Comparison of ENCODE assay signal across 8 cellular contexts in genomic region chr14:70821916-70822705, GRCh38. TPM values are rescaled to one million over a fixed set of nuclear protein-coding genes. Genes with fewer than 3 reads are reported as not detected.
DNase-seq lines count a peak whose midpoint lies in the region; ATAC-seq, FAIRE-seq and TF ChIP-seq lines count a peak whose summit lies in the region.

No MANE protein-coding gene starts in this region.

- H3K4me3 ChIP-seq in Karpas-422 (ENCODE audit: low read length) (peak overlapping the region; percentile 76), WERI-Rb-1 (ENCODE audit: low read depth, low read length) (peak overlapping the region; percentile 66), bronchial epithelial cell (ENCODE audit: low read depth, low read length) (peak overlapping the region; percentile 64), kidney epithelial cell (ENCODE audit: low read depth, low read length) (peak overlapping the region; percentile 71)

- ATAC-seq in HG02884 (IDR thresholded peaks at IDR 0.05; ENCODE audit: unreplicated experiment) = no peak
- no peak for ATAC-seq in GM21447 (IDR thresholded peaks at IDR 0.05; ENCODE audit: unreplicated experiment)

- H4K20me1 ChIP-seq in Karpas-422 (ENCODE audit: insufficient read depth, low read depth, low read length) = no peaks in the 10 kb centered on the region

- H3K79me2 ChIP-seq in Karpas-422 (ENCODE audit: low read length) = no peaks in the 10 kb centered on the region

- H2AFZ ChIP-seq in Karpas-422 (ENCODE audit: low read length) = peak overlapping the region; percentile 83

- no peak for FAIRE-seq in bronchial epithelial cell (lab: Jason Lieb, UNC)

- H3K9me2 ChIP-seq in Karpas-422 (replicated peaks; ENCODE audit: insufficient read depth, low read length) = no peaks in the 10 kb centered on the region

- no peak for TF ChIP-seq CTCF in WERI-Rb-1 (IDR thresholded peaks at IDR 0.05; ENCODE audit: low read depth, low read length)
- TF ChIP-seq CTCF in bronchial epithelial cell (IDR thresholded peaks at IDR 0.05; ENCODE audit: insufficient read depth, low read length, severe bottlenecking) = no peak
- TF ChIP-seq CTCF in kidney epithelial cell (IDR thresholded peaks at IDR 0.05; ENCODE audit: insufficient read depth, low read length, poor library complexity, severe bottlenecking) = no peak

- no peak overlapping the region for H3K27ac ChIP-seq in Karpas-422 (ENCODE audit: low read length)
- H3K27ac ChIP-seq in WERI-Rb-1 = peak overlapping the region; percentile 35

- H3K27me3 ChIP-seq in Karpas-422 (ENCODE audit: low read length) (no peaks in the 10 kb centered on the region), WERI-Rb-1 (ENCODE audit: insufficient read depth, low read depth, severe bottlenecking) (no peaks in the 10 kb centered on the region), bronchial epithelial cell (ENCODE audit: control insufficient read depth, insufficient read depth, low read length) (no peaks in the 10 kb centered on the region), kidney epithelial cell (ENCODE audit: control insufficient read depth, insufficient read depth, low read length) (no peaks in the 10 kb centered on the region)

- H3K9ac ChIP-seq in Karpas-422 (ENCODE audit: low read length) = peak overlapping the region; percentile 65

- DNase-seq in D341Med (ENCODE audit: low spot score) (peak; percentile 87), Karpas-422 (peak; percentile 69), WERI-Rb-1 (peak; percentile 66), bronchial epithelial cell (ENCODE audit: low read depth) (no peak), kidney epithelial cell (ENCODE audit: low read depth) (no peak)
- peak; percentile 77 for DNase-seq in stimulated activated CD4-positive, alpha-beta T cell treated with anti-CD3 and anti-CD28 coated beads, Interleukin-15, amount 100 ng/mL, for 24 hours

- peak overlapping the region; percentile 80 for H3K4me2 ChIP-seq in Karpas-422 (ENCODE audit: low read depth, low read length, poor library complexity, severe bottlenecking)

- no peaks in the 10 kb centered on the region for H3K9me3 ChIP-seq in Karpas-422 (ENCODE audit: low read length)
- no peaks in the 10 kb centered on the region for H3K9me3 ChIP-seq in WERI-Rb-1 (ENCODE audit: severe bottlenecking)

- H3K36me3 ChIP-seq in Karpas-422 (ENCODE audit: insufficient read depth, low read length) (no peaks in the 10 kb centered on the region), WERI-Rb-1 (no peaks in the 10 kb centered on the region), bronchial epithelial cell (ENCODE audit: control insufficient read depth, insufficient read depth, low read length) (no peaks in the 10 kb centered on the region), kidney epithelial cell (ENCODE audit: control insufficient read depth, insufficient read depth, low read length) (no peaks in the 10 kb centered on the region)

- H3K4me1 ChIP-seq in Karpas-422 (ENCODE audit: low read length) = peaks cover 17% of the 10 kb centered on the region

RNA-seq across cellular contexts. Expression of gene MAP3K9, which starts 12.8 kb away (rescaled TPM):
- total RNA-seq in Karpas-422 (2014; rRNA removed; shearing (Covaris generic); ENCODE audit: low replicate concordance) = 17.1 and 19.4 TPM in 2 replicates
- total RNA-seq in bronchial epithelial cell (11.6 and 13.8 TPM in 2 replicates), kidney epithelial cell (10.4 and 12.0 TPM in 2 replicates)

Comparison
In these comparisons a context has a peak if more than half of its experiments do, and no peak if none do; other contexts are left out.
1. DNase-seq: peak in D341Med (single experiment), Karpas-422 (single experiment), WERI-Rb-1 (single experiment) and stimulated activated CD4-positive, alpha-beta T cell treated with anti-CD3 and anti-CD28 coated beads, Interleukin-15, amount 100 ng/mL, for 24 hours (single experiment); none in bronchial epithelial cell (single experiment) and kidney epithelial cell (single experiment).
2. Peak in every context shown above with its lines, with median percentiles within 50 percentile points of each other: H3K4me3 ChIP-seq.